ENCODE assay signal across 9 cellular contexts in the genomic region with DNA sequence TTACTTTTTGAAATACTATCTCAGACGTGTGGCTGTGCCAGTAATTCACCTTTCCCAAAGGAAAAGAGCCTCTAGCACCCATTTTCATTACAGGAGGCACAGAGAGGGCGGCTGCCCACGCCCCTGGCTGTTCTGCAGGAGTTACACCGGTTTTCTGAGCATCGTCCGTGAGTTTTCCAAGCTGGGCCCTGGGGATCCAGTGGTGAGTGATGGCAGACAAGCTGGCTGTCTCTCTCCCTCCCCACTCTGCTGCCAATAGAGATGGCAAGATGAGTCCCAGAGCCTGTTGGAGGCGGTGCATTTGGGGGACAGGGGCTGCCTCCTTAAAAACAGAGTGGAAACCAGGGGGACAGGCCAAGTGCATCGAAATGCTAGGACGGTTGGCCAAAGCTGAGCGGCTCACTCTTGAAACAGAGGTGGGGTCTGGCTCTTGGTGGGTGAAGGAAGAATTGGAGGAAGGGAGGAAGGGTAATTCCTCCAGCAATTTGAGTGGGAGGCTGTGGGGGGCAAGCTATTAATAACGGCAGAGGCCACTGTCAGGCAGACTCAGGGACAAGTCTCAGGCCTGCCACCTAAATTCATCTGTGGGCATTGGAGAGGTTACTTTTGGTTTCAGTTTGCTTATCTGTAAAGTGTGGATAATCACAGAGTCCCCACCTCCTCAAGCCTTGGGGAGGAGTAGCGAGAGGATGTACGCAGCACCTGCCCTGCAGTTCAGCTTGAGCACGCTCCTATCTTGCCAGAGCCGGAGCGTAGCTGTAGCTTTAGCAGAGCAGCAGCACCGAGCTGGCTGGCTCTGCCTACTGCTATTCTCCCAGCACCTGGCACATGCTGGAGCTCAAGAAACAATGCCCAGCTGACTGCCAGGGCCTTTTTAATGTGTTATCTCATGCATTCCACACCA. TPM values are rescaled to one million over a fixed set of nuclear protein-coding genes. Genes with fewer than 3 reads are reported as not detected.
DNase-seq lines count a peak whose midpoint lies in the region; ATAC-seq and TF ChIP-seq lines count a peak whose summit lies in the region.
"Had no signal": no experiment of that assay in that cellular context is flagged by ENCODE, and none has a peak within 500 bp of the region (broad histone marks: within the 10 kb centered on the region; RNA-seq: fewer than 3 reads in every experiment).

No MANE protein-coding gene starts in this region.

- no peaks in the 10 kb centered on the region for H3K79me2 ChIP-seq in mesendoderm (ENCODE audit: control insufficient read depth, insufficient read depth, low read length)

- CTCF ChIA-PET in activated CD8-positive, alpha-beta T cell treated with anti-CD3 and anti-CD28 coated beads for 36 hours (lab: Charles Lee) = interaction anchor here (0.7 to 18.3 kb wide), 16 partner anchors 11 to 742 kb away, joined by 3 to 601 read pairs (median 5); a partner anchor contains a TSS

- H4K8ac ChIP-seq in mesendoderm (ENCODE audit: low read depth, low read length) = no peak overlapping the region

- DNase-seq in EL (peak; percentile 13), KBM-7 (peak; percentile 15), right cardiac atrium (peak in 2 of 3 donors; percentile 38 to 50), mesendoderm (no peak), DMS114 treated with DMSO at 0.1 percent for 48 hours (lab: John Stamatoyannopoulos, UW; ENCODE audit: unreplicated experiment) (no peak)
- peak; percentile 77 for DNase-seq in activated CD8-positive, alpha-beta T cell treated with anti-CD3 and anti-CD28 coated beads for 36 hours
- peak; percentile 54 for DNase-seq in stimulated activated naive B cell treated with anti-CD40 and anti-IgM and Interleukin-4, amounts not matched to agents 10 μg/mL and 1 μg/mL and 100 μg/mL, for 72 hours

- H3K27ac Mint-ChIP-seq in activated CD8-positive, alpha-beta T cell treated with anti-CD3 and anti-CD28 coated beads for 36 hours = peak overlapping the region; percentile 94
- H3K27ac Mint-ChIP-seq in stimulated activated naive B cell treated with anti-CD40 and anti-IgM and Interleukin-4, amounts not matched to agents 10 μg/mL and 1 μg/mL and 100 μg/mL, for 72 hours = peak overlapping the region; percentile 87

- no peak overlapping the region for H3K9ac ChIP-seq in mesendoderm (ENCODE audit: low read length)

- no peak overlapping the region for H2BK5ac ChIP-seq in mesendoderm (ENCODE audit: low read length)

- WGBS in right cardiac atrium = 59% methylated on average over 17 of the region's 17 CpGs
- no CpG with 5 or more reads among the region's 17 CpGs for WGBS in mesendoderm (ENCODE audit: extremely low coverage, insufficient coverage, low lambda C conversion rate)

- H3K9me3 Mint-ChIP-seq in activated CD8-positive, alpha-beta T cell treated with anti-CD3 and anti-CD28 coated beads for 36 hours = no peaks in the 10 kb centered on the region
- no peaks in the 10 kb centered on the region for H3K9me3 Mint-ChIP-seq in stimulated activated naive B cell treated with anti-CD40 and anti-IgM and Interleukin-4, amounts not matched to agents 10 μg/mL and 1 μg/mL and 100 μg/mL, for 72 hours

- H3K36me3 ChIP-seq in mesendoderm (ENCODE audit: control insufficient read depth, insufficient read depth, low read length) = no peaks in the 10 kb centered on the region

- no peak overlapping the region for H3K23ac ChIP-seq in mesendoderm (ENCODE audit: low read length)

- no peak overlapping the region for H3K4ac ChIP-seq in mesendoderm (ENCODE audit: low read depth, low read length)

- no peak overlapping the region for H4K5ac ChIP-seq in mesendoderm (ENCODE audit: low read length)

- peaks cover 2% of the 10 kb centered on the region for H3K4me1 ChIP-seq in right cardiac atrium (ENCODE audit: control insufficient read depth, insufficient read depth, low read length)
- H3K4me1 ChIP-seq in mesendoderm (ENCODE audit: control insufficient read depth, low read depth, low read length) = no peaks in the 10 kb centered on the region

- no peaks in the 10 kb centered on the region for H3K27me3 Mint-ChIP-seq in activated CD8-positive, alpha-beta T cell treated with anti-CD3 and anti-CD28 coated beads for 36 hours
- no peaks in the 10 kb centered on the region for H3K27me3 Mint-ChIP-seq in stimulated activated naive B cell treated with anti-CD40 and anti-IgM and Interleukin-4, amounts not matched to agents 10 μg/mL and 1 μg/mL and 100 μg/mL, for 72 hours

- H3K36me3 Mint-ChIP-seq in activated CD8-positive, alpha-beta T cell treated with anti-CD3 and anti-CD28 coated beads for 36 hours (ENCODE audit: low read depth) = no peaks in the 10 kb centered on the region
- no peaks in the 10 kb centered on the region for H3K36me3 Mint-ChIP-seq in stimulated activated naive B cell treated with anti-CD40 and anti-IgM and Interleukin-4, amounts not matched to agents 10 μg/mL and 1 μg/mL and 100 μg/mL, for 72 hours

- in situ Hi-C loops in KBM-7 (cut with MboI; ENCODE audit: low pct_unique_long_range_greater_than_20kb, low sequenced_read_pairs) = no loop called here

- H3K79me1 ChIP-seq in mesendoderm (ENCODE audit: low read length) = no peaks in the 10 kb centered on the region

- no peak overlapping the region for H3K18ac ChIP-seq in mesendoderm (ENCODE audit: low read length)

- H3K4me3 ChIP-seq in right cardiac atrium (ENCODE audit: low read length) (no peak overlapping the region), mesendoderm (ENCODE audit: low read length) (no peak overlapping the region)

- peak overlapping the region; percentile 62 for H3K4me3 Mint-ChIP-seq in activated CD8-positive, alpha-beta T cell treated with anti-CD3 and anti-CD28 coated beads for 36 hours
- H3K4me3 Mint-ChIP-seq in stimulated activated naive B cell treated with anti-CD40 and anti-IgM and Interleukin-4, amounts not matched to agents 10 μg/mL and 1 μg/mL and 100 μg/mL, for 72 hours = peak overlapping the region; percentile 66 to 77

- POLR2A ChIA-PET in activated CD8-positive, alpha-beta T cell treated with anti-CD3 and anti-CD28 coated beads for 36 hours (lab: Charles Lee) = interaction anchor here (0.6 to 2.8 kb wide), 10 partner anchors 9 to 1934 kb away, joined by 3 to 6 read pairs (median 4); a partner anchor contains a TSS

- no peak for TF ChIP-seq CTCF in activated CD8-positive, alpha-beta T cell treated with anti-CD3 and anti-CD28 coated beads for 36 hours (IDR thresholded peaks at IDR 0.05)

- no peak overlapping the region for H3K56ac ChIP-seq in mesendoderm (ENCODE audit: low read length)

- peaks cover 52% of the 10 kb centered on the region for H3K4me1 Mint-ChIP-seq in activated CD8-positive, alpha-beta T cell treated with anti-CD3 and anti-CD28 coated beads for 36 hours (ENCODE audit: low read depth)
- H3K4me1 Mint-ChIP-seq in stimulated activated naive B cell treated with anti-CD40 and anti-IgM and Interleukin-4, amounts not matched to agents 10 μg/mL and 1 μg/mL and 100 μg/mL, for 72 hours = peaks cover 43 to 53% of the 10 kb centered on the region in 2 donors

- intact Hi-C loops in activated CD8-positive, alpha-beta T cell treated with anti-CD3 and anti-CD28 coated beads for 36 hours (cut with micrococcal nuclease) = loop anchor here (5.0 kb wide), 2 partner anchors 69 to 84 kb away; a partner anchor contains a TSS
- intact Hi-C loops in right cardiac atrium (cut with DNase I) = loop anchor here (5.0 to 10.0 kb wide), 4 partner anchors 69 to 447 kb away; no protein-coding TSS in a partner anchor

- H3K27ac ChIP-seq in right cardiac atrium (ENCODE audit: low read length) (no peak overlapping the region), mesendoderm (ENCODE audit: low read depth, low read length) (no peak overlapping the region)
- H3K27ac ChIP-seq: HL-60 had no signal

- ATAC-seq in GM21381 (IDR thresholded peaks at IDR 0.05; ENCODE audit: unreplicated experiment) (peak; percentile 56), right cardiac atrium (peak; percentile 47 to 52)
- peak; percentile 88 for ATAC-seq in activated CD8-positive, alpha-beta T cell treated with anti-CD3 and anti-CD28 coated beads for 36 hours
- ATAC-seq in stimulated activated naive B cell treated with anti-CD40 and anti-IgM and Interleukin-4, amounts not matched to agents 10 μg/mL and 1 μg/mL and 100 μg/mL, for 72 hours (replicated peaks) = peak; percentile 81 to 83

- H3K4me2 ChIP-seq in mesendoderm (ENCODE audit: low read length) = no peak overlapping the region

- no peak overlapping the region for H2BK120ac ChIP-seq in mesendoderm (ENCODE audit: low read depth, low read length)

- H3K27me3 ChIP-seq in right cardiac atrium (ENCODE audit: control insufficient read depth, insufficient read depth) (no peaks in the 10 kb centered on the region), mesendoderm (ENCODE audit: insufficient read depth, low read length, poor library complexity) (no peaks in the 10 kb centered on the region)

- H3K9me3 ChIP-seq in right cardiac atrium (ENCODE audit: control insufficient read depth, low read length) = no peaks in the 10 kb centered on the region

- H2AK5ac ChIP-seq in mesendoderm (ENCODE audit: low read length) = no peak overlapping the region

- no peak overlapping the region for H2BK15ac ChIP-seq in mesendoderm (replicated peaks; ENCODE audit: low read depth)

RNA-seq across cellular contexts. Expression of a gene that starts 7.5 kb away (rescaled TPM):
- total RNA-seq in activated CD8-positive, alpha-beta T cell treated with anti-CD3 and anti-CD28 coated beads for 36 hours = not detected
- total RNA-seq in right cardiac atrium = under 1 TPM in 2 of 4 donors, not detected in 2; 0.08 to 0.09 TPM
- polyA plus RNA-seq in right cardiac atrium = 0.02 TPM
- polyA plus RNA-seq in mesendoderm (2013, experiment 1 of 2) = 0.42 TPM
- polyA plus RNA-seq in mesendoderm (2013, experiment 2 of 2) = 0.50 TPM

Comparison
In these comparisons a context has a peak if more than half of its experiments do, and no peak if none do; other contexts are left out.
1. DNase-seq: peak in EL (single experiment), KBM-7 (single experiment), activated CD8-positive, alpha-beta T cell treated with anti-CD3 and anti-CD28 coated beads for 36 hours (single experiment), right cardiac atrium (2 of 3) and stimulated activated naive B cell treated with anti-CD40 and anti-IgM and Interleukin-4, amounts not matched to agents 10 μg/mL and 1 μg/mL and 100 μg/mL, for 72 hours (single experiment); none in mesendoderm (single experiment) and DMS114 treated with DMSO at 0.1 percent for 48 hours (single experiment).
2. Peak in every context shown above with its lines, with median percentiles within 50 percentile points of each other: ATAC-seq.